11 cellular contexts compared by ENCODE assay signal in the genomic region with DNA sequence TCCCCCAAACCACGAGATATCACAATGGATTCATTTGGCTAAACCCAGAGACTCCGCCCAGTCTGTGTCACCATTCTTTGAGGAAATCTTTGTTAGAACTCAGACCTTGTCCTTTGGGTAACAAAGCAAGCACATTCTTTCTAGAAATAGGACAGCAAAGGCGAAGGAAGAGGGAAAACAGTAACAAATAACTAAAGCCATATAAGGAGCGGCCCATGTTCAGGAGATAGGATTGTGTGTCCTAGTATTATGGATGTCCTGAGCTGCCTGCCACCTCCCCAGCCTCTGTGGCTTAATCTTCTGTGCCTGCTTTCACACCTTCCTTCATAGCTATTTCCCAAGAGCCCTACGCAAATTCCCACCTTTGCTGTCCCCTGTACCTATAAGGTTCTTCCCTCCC. TPM values are rescaled to one million over a fixed set of nuclear protein-coding genes. Genes with fewer than 3 reads are reported as not detected.
A peak's percentile ranks its signal among the peaks of the same experiment; 100 is the strongest.
DNase-seq lines count a peak whose midpoint lies in the region; ATAC-seq and TF ChIP-seq lines count a peak whose summit lies in the region.
"Had no signal": no experiment of that assay in that cellular context is flagged by ENCODE, and none has a peak within 500 bp of the region (broad histone marks: within the 10 kb centered on the region; RNA-seq: fewer than 3 reads in every experiment).

No MANE protein-coding gene starts in this region.

- TF ChIP-seq CTCF in HEK293 (tag by site-specific recombination; IDR thresholded peaks at IDR 0.05) (no peak), testis (IDR thresholded peaks at IDR 0.05) (no peak)

- POLR2A ChIA-PET in HEK293 (lab: Yijun Ruan, JAX) = interaction anchor here (1.5 kb wide), 1 partner anchor 10 kb away, joined by 8 read pairs; no protein-coding TSS in a partner anchor

- H3K27me3 ChIP-seq in testis = no peaks in the 10 kb centered on the region

- no peak for TF ChIP-seq POLR2A in testis (IDR thresholded peaks at IDR 0.05)

- 45 to 60% methylated on average over 5 of the region's 5 CpGs for WGBS in testis, 2 donors

- no peaks in the 10 kb centered on the region for H3K9me3 ChIP-seq in HEK293 (ENCODE audit: control insufficient read depth, insufficient read depth, low read depth, low read length)
- no peaks in the 10 kb centered on the region for H3K9me3 ChIP-seq in testis

- H3K36me3 ChIP-seq in HEK293 (ENCODE audit: control insufficient read depth in 2 of 2, insufficient read depth in 1 of 2, low read length in 2 of 2) = no peaks in the 10 kb centered on the region
- no peaks in the 10 kb centered on the region for H3K36me3 ChIP-seq in testis (ENCODE audit: low read depth, missing control alignments)

- ATAC-seq in GM18517 (IDR thresholded peaks at IDR 0.05; ENCODE audit: unreplicated experiment) (no peak), HG02852 (IDR thresholded peaks at IDR 0.05; ENCODE audit: unreplicated experiment) (no peak)
- ATAC-seq: naive thymus-derived CD4-positive, alpha-beta T cell had no signal

- peak; percentile 49 for DNase-seq in cerebellar cortex (ENCODE audit: low spot score)
- peak; percentile 38 for DNase-seq in left kidney (ENCODE audit: low read depth, low spot score)
- DNase-seq in testis = peak; percentile 51
- DNase-seq in COLO829 (ENCODE audit: low spot score) = no peak
- DNase-seq in substantia nigra (lab: John Stamatoyannopoulos, UW) = no peak
- DNase-seq: naive thymus-derived CD4-positive, alpha-beta T cell; NCI-H2171; SHP77 treated with DMSO at 0.1 percent for 48 hours had no signal

- H3K4me3 ChIP-seq in HEK293 (ENCODE audit: low read depth, low read length) (no peak overlapping the region), testis (no peak overlapping the region)

- H3K27ac ChIP-seq in HEK293 (ENCODE audit: extremely low read depth, low read depth, low read length) (no peak overlapping the region), testis (peak overlapping the region; percentile 85 to 87), substantia nigra (ENCODE audit: low read depth, low read length, poor library complexity, severe bottlenecking) (no peak overlapping the region)

- intact Hi-C loops in testis (cut with DNase I; ENCODE audit: low total_unique reads) = no loop called here

- H3K4me1 ChIP-seq in HEK293 (ENCODE audit: control insufficient read depth, insufficient read depth, low read length) = peaks cover 51% of the 10 kb centered on the region
- peaks cover 39% of the 10 kb centered on the region for H3K4me1 ChIP-seq in testis

- CTCF ChIA-PET in HEK293 (lab: Yijun Ruan, JAX) = interaction anchor here (0.6 to 4.7 kb wide), 7 partner anchors 11 to 136 kb away, joined by 3 to 49 read pairs (median 6); no protein-coding TSS in a partner anchor

TF ChIP-seq in HEK293, 187 proteins besides CTCF, POLR2A, EP300 and RAD21:
- peak; percentile 28 for TF ChIP-seq ZNF341 (tag by site-specific recombination; IDR thresholded peaks at IDR 0.05; ENCODE audit: low read depth)
- TF ChIP-seq ZNF610 (tag by site-specific recombination; IDR thresholded peaks at IDR 0.05; ENCODE audit: borderline replicate concordance) = no peak
- TF ChIP-seq ZNF600 (tag by site-specific recombination; IDR thresholded peaks at IDR 0.05) = 0 out of 2 replicates have a peak, but pooled peaks have one; percentile 2
- peak; percentile 69 for TF ChIP-seq ZNF335 (tag by site-specific recombination; conservative IDR thresholded peaks at IDR 0.05)
- TF ChIP-seq ZNF549 (tag by site-specific recombination; IDR thresholded peaks at IDR 0.05) = no peak; the same call in 1 of the 2 replicates
- no peak for TF ChIP-seq KLF7 (tag by site-specific recombination; IDR thresholded peaks at IDR 0.05; ENCODE audit: borderline replicate concordance)
- no peak for TF ChIP-seq ZFP69B (tag by site-specific recombination; IDR thresholded peaks at IDR 0.05)
- TF ChIP-seq ZNF24 (tag by site-specific recombination; IDR thresholded peaks at IDR 0.05) = no peak
- TF ChIP-seq ZNF654 (tag by site-specific recombination; IDR thresholded peaks at IDR 0.05; ENCODE audit: low read depth) = no peak
- no peak for TF ChIP-seq MZF1 (tag by site-specific recombination; IDR thresholded peaks at IDR 0.05; ENCODE audit: borderline replicate concordance)
- no peak for TF ChIP-seq ZNF670 (tag by site-specific recombination; IDR thresholded peaks at IDR 0.05; ENCODE audit: low read depth)
TF ChIP-seq in HEK293: peak in this region for 3.

RNA-seq across cellular contexts. Expression of gene UACA, which starts 59.9 kb away (rescaled TPM):
- total RNA-seq in testis = 10 to 100 TPM; 56.9 to 65.1 TPM
- polyA plus RNA-seq in testis (ENCODE audit: insufficient read depth, low read depth, low replicate concordance) = 10.2 TPM

Comparison
In these comparisons a context has a peak if more than half of its experiments do, and no peak if none do; other contexts are left out.
1. H3K27ac ChIP-seq: peak in testis (2 of 2); none in HEK293 (single experiment) and substantia nigra (single experiment).
2. DNase-seq: peak in cerebellar cortex (single experiment), left kidney (single experiment) and testis (single experiment); none in COLO829 (single experiment) and substantia nigra (0 of 49).